10 cellular contexts compared by ENCODE assay signal in genomic region chr5:139696167-139696893, GRCh38. TPM values are rescaled to one million over a fixed set of nuclear protein-coding genes. Genes with fewer than 3 reads are reported as not detected.
A peak's percentile ranks its signal among the peaks of the same experiment; 100 is the strongest.
DNase-seq lines count a peak whose midpoint lies in the region; ATAC-seq, FAIRE-seq and TF ChIP-seq lines count a peak whose summit lies in the region.
"Had no signal": no experiment of that assay in that cellular context is flagged by ENCODE, and none has a peak within 500 bp of the region (broad histone marks: within the 10 kb centered on the region; RNA-seq: fewer than 3 reads in every experiment).

No MANE protein-coding gene starts in this region.

- H3K27me3 ChIP-seq in breast epithelium (no peaks in the 10 kb centered on the region), bronchial epithelial cell (ENCODE audit: control insufficient read depth, insufficient read depth, low read length) (no peaks in the 10 kb centered on the region), muscle layer of colon (ENCODE audit: control insufficient read depth in 1 of 2, insufficient read depth in 2 of 2, low read length in 2 of 2) (peaks cover 0 to 8% of the 10 kb centered on the region in 2 donors)

- H3K27ac ChIP-seq in breast epithelium (peak overlapping the region; percentile 84 to 96), muscle layer of colon (ENCODE audit: low read depth, low read length) (peak overlapping the region; percentile 84), urinary bladder (ENCODE audit: low read depth) (peak overlapping the region; percentile 11)

- peaks cover 0 to 9% of the 10 kb centered on the region in 2 donors for H3K4me1 ChIP-seq in breast epithelium
- H3K4me1 ChIP-seq in muscle layer of colon (ENCODE audit: insufficient read depth, low read length): peaks cover 33% of the 10 kb centered on the region
- no peaks in the 10 kb centered on the region for H3K4me1 ChIP-seq in urinary bladder (ENCODE audit: insufficient read depth)

- no peak overlapping the region for H3K27ac Mint-ChIP-seq in MCF 10A (ENCODE audit: low read depth, unreplicated experiment)

- no peaks in the 10 kb centered on the region for H3K36me3 ChIP-seq in breast epithelium
- no peaks in the 10 kb centered on the region for H3K36me3 ChIP-seq in bronchial epithelial cell (ENCODE audit: control insufficient read depth, insufficient read depth, low read length)
- H3K36me3 ChIP-seq in muscle layer of colon (ENCODE audit: insufficient read depth, low read length): no peaks in the 10 kb centered on the region
- H3K36me3 ChIP-seq in urinary bladder (ENCODE audit: insufficient read depth): no peaks in the 10 kb centered on the region

- peak overlapping the region; percentile 25 for H3K9ac ChIP-seq in muscle layer of colon (ENCODE audit: low read length)

- POLR2A ChIA-PET in MCF 10A (lab: Yijun Ruan, JAX): no interaction called here

- no peak for ATAC-seq in HG02938 (IDR thresholded peaks at IDR 0.05; ENCODE audit: unreplicated experiment)
- no peak for ATAC-seq in GM21360 (IDR thresholded peaks at IDR 0.05; ENCODE audit: unreplicated experiment)

- TF ChIP-seq POLR2A in breast epithelium (IDR thresholded peaks at IDR 0.05): no peak

- DNase-seq in breast epithelium (ENCODE audit: low spot score in 2 of 2) (no peak), MCF 10A (ENCODE audit: unreplicated experiment) (no peak), bronchial epithelial cell (ENCODE audit: low read depth) (no peak), NOMO-1 treated with DMSO at 0.1 percent for 48 hours (lab: John Stamatoyannopoulos, UW; ENCODE audit: unreplicated experiment) (no peak)
- DNase-seq: DMS153, NCI-H524 treated with DMSO at 0.1 percent for 48 hours had no signal

- H3K36me3 Mint-ChIP-seq in MCF 10A (ENCODE audit: insufficient read depth, unreplicated experiment): no peaks in the 10 kb centered on the region

- H3K9me3 ChIP-seq in breast epithelium (no peaks in the 10 kb centered on the region), muscle layer of colon (ENCODE audit: low read length) (no peaks in the 10 kb centered on the region)

- CTCF ChIA-PET in MCF 10A (lab: Yijun Ruan, JAX): interaction anchor here (0.6 to 11.5 kb wide), 5 partner anchors 8 to 178 kb away, joined by 3 to 321 read pairs (median 4); no protein-coding TSS in a partner anchor

- H3K27me3 Mint-ChIP-seq in MCF 10A (ENCODE audit: insufficient read depth, unreplicated experiment): no peaks in the 10 kb centered on the region

- BruUV-seq in MCF 10A (replicated peaks; lab: Mats Ljungman, UMichigan): no TSS peak

- WGBS in urinary bladder: 57% methylated on average over 21 of the region's 21 CpGs

- H3K4me3 Mint-ChIP-seq in MCF 10A (ENCODE audit: unreplicated experiment): no peak overlapping the region

- H3K4me3 ChIP-seq in breast epithelium (peak overlapping the region; percentile 41 to 71 (median 53)), bronchial epithelial cell (ENCODE audit: low read depth, low read length) (peak overlapping the region; percentile 37), muscle layer of colon (ENCODE audit: low read depth in 1 of 2, low read length in 2 of 2) (peak overlapping the region; percentile 2 to 49), urinary bladder (ENCODE audit: low read depth, low read length) (peak overlapping the region; percentile 26)

- no peaks in the 10 kb centered on the region for H3K4me1 Mint-ChIP-seq in MCF 10A (ENCODE audit: insufficient read depth, unreplicated experiment)

- H3K9me3 Mint-ChIP-seq in MCF 10A (ENCODE audit: unreplicated experiment): no peaks in the 10 kb centered on the region

- TF ChIP-seq CTCF in breast epithelium (IDR thresholded peaks at IDR 0.05): no peak
- no peak for TF ChIP-seq CTCF in MCF 10A (IDR thresholded peaks at IDR 0.05; ENCODE audit: unreplicated experiment)
- no peak for TF ChIP-seq CTCF in bronchial epithelial cell (IDR thresholded peaks at IDR 0.05; ENCODE audit: insufficient read depth, low read length, severe bottlenecking)

- intact Hi-C loops in breast epithelium (cut with DNase I; ENCODE audit: low total_unique reads): loop anchor here (5.0 to 10.0 kb wide), 2 partner anchors 52 to 1024 kb away; partner anchors contain the start of gene CXXC5
- intact Hi-C loops in MCF 10A (cut with micrococcal nuclease): loop anchor here (10.0 kb wide), 1 partner anchor 68 kb away; no protein-coding TSS in a partner anchor

- FAIRE-seq in bronchial epithelial cell (lab: Jason Lieb, UNC): no peak

RNA-seq across cellular contexts. Expression of gene CXXC5, which starts 48.2 kb away (rescaled TPM):
- 10 to 100 TPM; 33.9 to 66.9 (median 38.3) TPM for total RNA-seq in breast epithelium
- total RNA-seq in MCF 10A (2022): 7.8 and 10.9 TPM in 2 replicates
- 6.1 and 27.4 TPM in 2 replicates for total RNA-seq in bronchial epithelial cell
- total RNA-seq in urinary bladder: 28.0 TPM
- 28.2 TPM for polyA plus RNA-seq in urinary bladder

Comparison
In these comparisons a context has a peak if more than half of its experiments do, and no peak if none do; other contexts are left out.
1. H3K27ac ChIP-seq: peak in every context shown above with its lines; median percentile 90 in breast epithelium; 84 in muscle layer of colon; 11 in urinary bladder.